In genomic region chr2:232134939-232135338, GRCh38 we compare ENCODE assay signal across 15 cellular contexts.
"Had no signal": no experiment of that assay in that cellular context is flagged by ENCODE, and none has a peak within 500 bp of the region (broad histone marks: within the 10 kb centered on the region; RNA-seq: fewer than 3 reads in every experiment).

No MANE protein-coding gene starts in this region.

- ATAC-seq: heart left ventricle, left cardiac atrium, right lobe of liver, WTC11 had no signal

- H3K36me3 Mint-ChIP-seq: WTC11 had no signal

- DNase-seq: activated gamma-delta T cell treated with Interleukin-2 at 50 U/mL for 16 hours; activated naive CD8-positive, alpha-beta T cell treated with anti-CD3 and anti-CD28 coated beads for 36 hours; activated T-cell treated with anti-CD3 and anti-CD28 coated beads, Interleukin-2, amount 50 U/mL, for 1 hour; amniotic stem cell; cerebellar nuclear complex; heart left ventricle; islet precursor cell; left cardiac atrium; nucleus accumbens; right lobe of liver; stimulated activated CD4-positive, alpha-beta T cell treated with anti-CD3 and anti-CD28 coated beads, Interleukin-1b, Interleukin-23, amount 100 ng/mL, for 48 hours; T1000; upper lobe of left lung had no signal

- H3K27ac Mint-ChIP-seq: activated naive CD8-positive, alpha-beta T cell treated with anti-CD3 and anti-CD28 coated beads for 36 hours; memory B cell; WTC11 had no signal

- H3K27me3 Mint-ChIP-seq: activated naive CD8-positive, alpha-beta T cell treated with anti-CD3 and anti-CD28 coated beads for 36 hours; memory B cell had no signal

- H3K4me3 Mint-ChIP-seq: activated naive CD8-positive, alpha-beta T cell treated with anti-CD3 and anti-CD28 coated beads for 36 hours; memory B cell; WTC11 had no signal

- H3K9me3 Mint-ChIP-seq: activated naive CD8-positive, alpha-beta T cell treated with anti-CD3 and anti-CD28 coated beads for 36 hours; memory B cell; WTC11 had no signal
